Comparison of ENCODE assay signal across 11 cellular contexts in the genomic region with DNA sequence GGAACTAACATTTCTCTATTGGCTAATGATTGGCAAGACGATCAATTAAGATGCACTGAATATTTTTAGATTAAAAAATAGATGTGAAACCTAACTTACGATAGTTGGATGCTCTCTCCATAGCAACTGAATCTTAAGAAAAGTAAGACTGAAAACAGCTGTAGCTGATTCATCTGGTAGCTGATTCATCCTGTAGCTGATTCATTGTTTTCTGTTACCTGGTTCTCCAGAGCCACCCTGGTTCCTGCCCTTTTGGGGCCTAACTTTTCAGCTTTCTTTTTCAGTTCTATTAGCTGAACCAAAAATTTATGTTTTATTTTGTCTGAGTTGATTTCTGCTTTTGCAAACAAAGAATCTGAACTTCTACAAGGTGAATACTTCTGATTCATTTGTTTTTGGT. TPM values are rescaled to one million over a fixed set of nuclear protein-coding genes. Genes with fewer than 3 reads are reported as not detected.
A peak's percentile ranks its signal among the peaks of the same experiment; 100 is the strongest.
DNase-seq lines count a peak whose midpoint lies in the region; ATAC-seq lines count a peak whose summit lies in the region.
"Had no signal": no experiment of that assay in that cellular context is flagged by ENCODE, and none has a peak within 500 bp of the region (broad histone marks: within the 10 kb centered on the region; RNA-seq: fewer than 3 reads in every experiment).

No MANE protein-coding gene starts in this region.

- H3K9me3 Mint-ChIP-seq in activated naive CD4-positive, alpha-beta T cell treated with anti-CD3 and anti-CD28 coated beads, Interleukin-2, amount 10 ng/mL, durations not matched to agents 7 days and 5 days, result no peaks in the 10 kb centered on the region
- no peaks in the 10 kb centered on the region for H3K9me3 Mint-ChIP-seq in activated naive CD8-positive, alpha-beta T cell treated with anti-CD3 and anti-CD28 coated beads for 36 hours
- no peaks in the 10 kb centered on the region for H3K9me3 Mint-ChIP-seq in stimulated activated effector memory CD8-positive, alpha-beta T cell treated with anti-CD3 and anti-CD28 coated beads, Interleukin-12 subunit alpha, Interleukin-12 subunit beta, amount 100 ng/mL, for 72 hours
- H3K9me3 Mint-ChIP-seq: CD4-positive, CD25-positive, alpha-beta regulatory T cell; natural killer cell treated with Interleukin-12 subunit alpha and Interleukin-12 subunit beta and Interleukin-15 and Interleukin-18, amount 100 ng/mL, for 72 hours had no signal

- peaks cover 10% of the 10 kb centered on the region for H3K4me1 Mint-ChIP-seq in activated naive CD4-positive, alpha-beta T cell treated with anti-CD3 and anti-CD28 coated beads, Interleukin-2, amount 10 ng/mL, durations not matched to agents 7 days and 5 days
- peaks cover 9% of the 10 kb centered on the region for H3K4me1 Mint-ChIP-seq in activated naive CD8-positive, alpha-beta T cell treated with anti-CD3 and anti-CD28 coated beads for 36 hours
- H3K4me1 Mint-ChIP-seq in stimulated activated effector memory CD8-positive, alpha-beta T cell treated with anti-CD3 and anti-CD28 coated beads, Interleukin-12 subunit alpha, Interleukin-12 subunit beta, amount 100 ng/mL, for 72 hours, result peaks cover 10% of the 10 kb centered on the region

- H3K36me3 Mint-ChIP-seq in activated naive CD4-positive, alpha-beta T cell treated with anti-CD3 and anti-CD28 coated beads, Interleukin-2, amount 10 ng/mL, durations not matched to agents 7 days and 5 days, result no peaks in the 10 kb centered on the region
- no peaks in the 10 kb centered on the region for H3K36me3 Mint-ChIP-seq in activated naive CD8-positive, alpha-beta T cell treated with anti-CD3 and anti-CD28 coated beads for 36 hours
- no peaks in the 10 kb centered on the region for H3K36me3 Mint-ChIP-seq in stimulated activated effector memory CD8-positive, alpha-beta T cell treated with anti-CD3 and anti-CD28 coated beads, Interleukin-12 subunit alpha, Interleukin-12 subunit beta, amount 100 ng/mL, for 72 hours
- H3K36me3 Mint-ChIP-seq: CD4-positive, CD25-positive, alpha-beta regulatory T cell; natural killer cell treated with Interleukin-12 subunit alpha and Interleukin-12 subunit beta and Interleukin-15 and Interleukin-18, amount 100 ng/mL, for 72 hours had no signal

- no peak overlapping the region for H3K27ac Mint-ChIP-seq in activated naive CD4-positive, alpha-beta T cell treated with anti-CD3 and anti-CD28 coated beads, Interleukin-2, amount 10 ng/mL, durations not matched to agents 7 days and 5 days
- H3K27ac Mint-ChIP-seq in activated naive CD8-positive, alpha-beta T cell treated with anti-CD3 and anti-CD28 coated beads for 36 hours, result no peak overlapping the region
- no peak overlapping the region for H3K27ac Mint-ChIP-seq in stimulated activated effector memory CD8-positive, alpha-beta T cell treated with anti-CD3 and anti-CD28 coated beads, Interleukin-12 subunit alpha, Interleukin-12 subunit beta, amount 100 ng/mL, for 72 hours
- H3K27ac Mint-ChIP-seq: CD4-positive, CD25-positive, alpha-beta regulatory T cell; natural killer cell treated with Interleukin-12 subunit alpha and Interleukin-12 subunit beta and Interleukin-15 and Interleukin-18, amount 100 ng/mL, for 72 hours had no signal

- H3K27me3 Mint-ChIP-seq in activated naive CD4-positive, alpha-beta T cell treated with anti-CD3 and anti-CD28 coated beads, Interleukin-2, amount 10 ng/mL, durations not matched to agents 7 days and 5 days, result peaks cover 50% of the 10 kb centered on the region
- H3K27me3 Mint-ChIP-seq in activated naive CD8-positive, alpha-beta T cell treated with anti-CD3 and anti-CD28 coated beads for 36 hours, result peaks cover 62% of the 10 kb centered on the region

- H3K4me3 Mint-ChIP-seq in activated naive CD4-positive, alpha-beta T cell treated with anti-CD3 and anti-CD28 coated beads, Interleukin-2, amount 10 ng/mL, durations not matched to agents 7 days and 5 days, result no peak overlapping the region
- H3K4me3 Mint-ChIP-seq in activated naive CD8-positive, alpha-beta T cell treated with anti-CD3 and anti-CD28 coated beads for 36 hours, result no peak overlapping the region
- no peak overlapping the region for H3K4me3 Mint-ChIP-seq in stimulated activated effector memory CD8-positive, alpha-beta T cell treated with anti-CD3 and anti-CD28 coated beads, Interleukin-12 subunit alpha, Interleukin-12 subunit beta, amount 100 ng/mL, for 72 hours
- H3K4me3 Mint-ChIP-seq: CD4-positive, CD25-positive, alpha-beta regulatory T cell; natural killer cell treated with Interleukin-12 subunit alpha and Interleukin-12 subunit beta and Interleukin-15 and Interleukin-18, amount 100 ng/mL, for 72 hours had no signal

- CTCF ChIA-PET in activated naive CD4-positive, alpha-beta T cell treated with anti-CD3 and anti-CD28 coated beads, Interleukin-2, amount 10 ng/mL, durations not matched to agents 7 days and 5 days (lab: Charles Lee), result interaction anchor here (0.8 to 2.1 kb wide), 8 partner anchors 14 to 95 kb away, joined by 3 to 6 read pairs (median 4); no protein-coding TSS in a partner anchor

- DNase-seq in activated naive CD4-positive, alpha-beta T cell treated with Interleukin-2 at 50 U/mL for 16 hours, result peak; percentile 32
- no peak for DNase-seq in activated naive CD4-positive, alpha-beta T cell treated with anti-CD3 and anti-CD28 coated beads, Interleukin-2, amount 10 ng/mL, durations not matched to agents 7 days and 5 days
- DNase-seq in activated naive CD8-positive, alpha-beta T cell treated with anti-CD3 and anti-CD28 coated beads for 36 hours, result peak; percentile 36
- no peak for DNase-seq in stimulated activated effector memory CD8-positive, alpha-beta T cell treated with anti-CD3 and anti-CD28 coated beads, Interleukin-12 subunit alpha, Interleukin-12 subunit beta, amount 100 ng/mL, for 72 hours (ENCODE audit: low spot score in 2 of 2)
- DNase-seq in islet precursor cell (no peak), NCI-H2196 (lab: John Stamatoyannopoulos, UW; ENCODE audit: unreplicated experiment) (no peak), cerebellum (ENCODE audit: low spot score) (no peak)

- peak; percentile 70 for ATAC-seq in HG02938 (IDR thresholded peaks at IDR 0.05; ENCODE audit: unreplicated experiment)
- peak; percentile 91 for ATAC-seq in stimulated activated effector memory CD8-positive, alpha-beta T cell treated with anti-CD3 and anti-CD28 coated beads, Interleukin-12 subunit alpha, Interleukin-12 subunit beta, amount 100 ng/mL, for 72 hours

RNA-seq across cellular contexts. Expression of gene SPR, which starts 22.7 kb away (rescaled TPM):
- 10 to 100 TPM; 13.9 TPM for total RNA-seq in activated naive CD8-positive, alpha-beta T cell treated with anti-CD3 and anti-CD28 coated beads for 36 hours
- total RNA-seq in cerebellum, result 0.82 TPM
- total RNA-seq: CD4-positive, CD25-positive, alpha-beta regulatory T cell had no signal

RNA-seq across cellular contexts. Expression of gene EXOC6B, which starts 38.7 kb away (rescaled TPM):
- total RNA-seq in activated naive CD8-positive, alpha-beta T cell treated with anti-CD3 and anti-CD28 coated beads for 36 hours, result 1 to 10 TPM; 6.8 to 7.6 TPM
- total RNA-seq in cerebellum, result 76.9 TPM

RNA-seq across cellular contexts. Expression of gene EMX1, which starts 52.8 kb away (rescaled TPM):
- total RNA-seq in activated naive CD8-positive, alpha-beta T cell treated with anti-CD3 and anti-CD28 coated beads for 36 hours, result not detected
- not detected for total RNA-seq in cerebellum
- total RNA-seq: CD4-positive, CD25-positive, alpha-beta regulatory T cell; natural killer cell treated with Interleukin-12 subunit alpha and Interleukin-12 subunit beta and Interleukin-15 and Interleukin-18, amount 100 ng/mL, for 72 hours; NCI-H460 had no signal

Comparison
In these comparisons a context has a peak if more than half of its experiments do, and no peak if none do; other contexts are left out.
1. DNase-seq: peak in activated naive CD4-positive, alpha-beta T cell treated with Interleukin-2 at 50 U/mL for 16 hours (single experiment) and activated naive CD8-positive, alpha-beta T cell treated with anti-CD3 and anti-CD28 coated beads for 36 hours (single experiment); none in activated naive CD4-positive, alpha-beta T cell treated with anti-CD3 and anti-CD28 coated beads, Interleukin-2, amount 10 ng/mL, durations not matched to agents 7 days and 5 days (single experiment), stimulated activated effector memory CD8-positive, alpha-beta T cell treated with anti-CD3 and anti-CD28 coated beads, Interleukin-12 subunit alpha, Interleukin-12 subunit beta, amount 100 ng/mL, for 72 hours (0 of 2), islet precursor cell (single experiment), NCI-H2196 (single experiment) and cerebellum (single experiment).